ENCODE assay signal across 8 cellular contexts in genomic region chr9:100601216-100601615, GRCh38. TPM values are rescaled to one million over a fixed set of nuclear protein-coding genes. Genes with fewer than 3 reads are reported as not detected.
DNase-seq lines count a peak whose midpoint lies in the region; ATAC-seq, FAIRE-seq and TF ChIP-seq lines count a peak whose summit lies in the region.

No MANE protein-coding gene starts in this region.

- H3K4me3 ChIP-seq in WERI-Rb-1 (ENCODE audit: low read depth, low read length) (no peak overlapping the region), fibroblast of the aortic adventitia (ENCODE audit: low read depth, low read length) (no peak overlapping the region)

- H3K4me1 Mint-ChIP-seq in progenitor cell of endocrine pancreas (ENCODE audit: low read depth), result peaks cover 13% of the 10 kb centered on the region

- ATAC-seq in HG03457 (IDR thresholded peaks at IDR 0.05; ENCODE audit: unreplicated experiment), result peak; percentile 40

- peak; percentile 91 for TF ChIP-seq CTCF in WERI-Rb-1 (IDR thresholded peaks at IDR 0.05; ENCODE audit: low read depth, low read length)
- TF ChIP-seq CTCF in fibroblast of the aortic adventitia (IDR thresholded peaks at IDR 0.05; ENCODE audit: insufficient read depth, low read length), result peak; percentile 88
- peak; percentile 70 for TF ChIP-seq CTCF in progenitor cell of endocrine pancreas (IDR thresholded peaks at IDR 0.05; ENCODE audit: unreplicated experiment)

- no peak overlapping the region for H3K27ac Mint-ChIP-seq in progenitor cell of endocrine pancreas

- no peaks in the 10 kb centered on the region for H3K9me3 Mint-ChIP-seq in progenitor cell of endocrine pancreas (ENCODE audit: low read depth)

- H3K27me3 ChIP-seq in WERI-Rb-1 (ENCODE audit: insufficient read depth, low read depth, severe bottlenecking), result no peaks in the 10 kb centered on the region

- H3K4me3 Mint-ChIP-seq in progenitor cell of endocrine pancreas (ENCODE audit: low read depth), result no peak overlapping the region

- no peaks in the 10 kb centered on the region for H3K9me3 ChIP-seq in WERI-Rb-1 (ENCODE audit: severe bottlenecking)

- no peaks in the 10 kb centered on the region for H3K36me3 ChIP-seq in WERI-Rb-1

- H3K36me3 Mint-ChIP-seq in progenitor cell of endocrine pancreas (ENCODE audit: insufficient read depth), result no peaks in the 10 kb centered on the region

- peak; percentile 88 for DNase-seq in DMS 273 (lab: John Stamatoyannopoulos, UW; ENCODE audit: unreplicated experiment)
- peak; percentile 28 for DNase-seq in GM19239 (ENCODE audit: insufficient read length, low spot score)
- DNase-seq in NCI-H345 treated with DMSO at 0.1 percent for 48 hours (lab: John Stamatoyannopoulos, UW; ENCODE audit: unreplicated experiment), result peak; percentile 47
- peak; percentile 88 for DNase-seq in WERI-Rb-1
- DNase-seq in fibroblast of the aortic adventitia (ENCODE audit: low read depth), result peak; percentile 63
- peak; percentile 33 for DNase-seq in progenitor cell of endocrine pancreas (ENCODE audit: low spot score, unreplicated experiment)
- no peak for DNase-seq in putamen (ENCODE audit: low spot score)

- no peak for FAIRE-seq in GM19239 (lab: Jason Lieb, UNC)

- H3K27me3 Mint-ChIP-seq in progenitor cell of endocrine pancreas, result no peaks in the 10 kb centered on the region

- no peak overlapping the region for H3K27ac ChIP-seq in WERI-Rb-1

RNA-seq across cellular contexts. Expression of gene CAVIN4, which starts 23.3 kb away (rescaled TPM):
- total RNA-seq in fibroblast of the aortic adventitia (ENCODE audit: low replicate concordance) (1.4 TPM in 2 replicates), progenitor cell of endocrine pancreas (14.5 and 18.1 TPM in 2 replicates)
